10 cellular contexts compared by ENCODE assay signal in the genomic region with DNA sequence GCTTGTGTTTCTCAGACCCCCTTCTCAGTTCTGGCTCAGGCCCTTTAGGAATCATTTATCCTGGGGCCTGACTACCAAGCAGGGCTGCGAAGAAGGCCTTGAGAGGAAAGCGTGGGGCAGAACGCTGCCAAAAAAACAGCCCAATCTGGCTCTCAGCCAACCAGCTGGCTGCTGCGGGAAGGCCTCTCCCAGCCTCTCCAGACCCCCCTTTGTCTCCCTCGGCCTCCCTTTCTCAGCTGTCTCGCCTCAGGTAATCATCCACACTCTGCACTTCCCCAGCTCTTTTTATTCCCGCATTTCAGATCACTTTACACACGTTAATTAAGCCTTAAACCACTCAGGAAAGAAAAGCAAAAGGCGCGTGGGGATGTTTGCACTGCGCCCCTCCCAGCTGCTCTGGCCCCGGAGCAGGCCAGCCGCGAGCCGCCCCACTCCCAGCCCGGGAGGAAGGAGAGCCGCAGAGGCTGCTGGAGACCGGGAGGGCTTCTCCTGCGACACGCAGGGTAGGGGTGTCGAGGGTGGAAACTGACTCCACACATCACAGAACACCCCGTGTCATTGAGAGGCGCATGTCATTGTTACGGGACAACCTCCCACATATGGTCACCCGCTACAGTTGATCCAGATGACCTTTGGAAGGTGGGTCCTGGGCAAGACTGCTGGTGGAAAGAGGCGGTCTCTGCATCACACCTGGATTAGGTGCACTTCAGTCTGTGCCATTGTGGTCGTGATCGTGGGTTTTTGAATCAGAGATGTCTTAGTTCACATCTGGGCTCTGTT.
DNase-seq lines count a peak whose midpoint lies in the region; ATAC-seq and TF ChIP-seq lines count a peak whose summit lies in the region.
"Had no signal": no experiment of that assay in that cellular context is flagged by ENCODE, and none has a peak within 500 bp of the region (broad histone marks: within the 10 kb centered on the region; RNA-seq: fewer than 3 reads in every experiment).

No MANE protein-coding gene starts in this region.

- no peak overlapping the region for H3K14ac ChIP-seq in IMR-90 (replicated peaks; ENCODE audit: low read depth, low read length)

- H4K91ac ChIP-seq in IMR-90 (ENCODE audit: insufficient read depth, low read depth, low read length) = 0 out of 2 replicates have a peak overlapping the region, but pooled peaks have one; percentile 2

- H4K5ac ChIP-seq in IMR-90 (ENCODE audit: low read depth, low read length) = no peak overlapping the region

- no peaks in the 10 kb centered on the region for H3K36me3 ChIP-seq in IMR-90 (ENCODE audit: control insufficient read depth, insufficient read depth, low read length)
- no peaks in the 10 kb centered on the region for H3K36me3 ChIP-seq in left lung
- no peaks in the 10 kb centered on the region for H3K36me3 ChIP-seq in PC-3 (ENCODE audit: low read depth, low read length)
- H3K36me3 ChIP-seq: prostate gland had no signal

- H3K79me2 ChIP-seq in PC-3 (ENCODE audit: low read length) = no peaks in the 10 kb centered on the region

- H3K56ac ChIP-seq in IMR-90 (ENCODE audit: extremely low read depth, insufficient read depth, low read length) = no peak overlapping the region

- H3K4me1 ChIP-seq in IMR-90 (ENCODE audit: control insufficient read depth, insufficient read depth, low read length) (peaks cover 11% of the 10 kb centered on the region), left lung (peaks cover 5 to 6% of the 10 kb centered on the region in 2 donors), PC-3 (ENCODE audit: insufficient read depth, low read length) (no peaks in the 10 kb centered on the region)
- H3K4me1 ChIP-seq: prostate gland had no signal

- 28% methylated on average over 4 of the region's 28 CpGs; no CpG with 5 or more reads in 1 of the 2 experiments for WGBS in IMR-90 (ENCODE audit: extremely low coverage in 2 of 2, insufficient read length in 1 of 2), 2 experiments

- H3K18ac ChIP-seq in IMR-90 (ENCODE audit: low read depth, low read length) = no peak overlapping the region; the same call in 1 of the 2 replicates

- H2AFZ ChIP-seq in IMR-90 (replicated peaks; ENCODE audit: low read length, poor library complexity) = no peak overlapping the region
- H2AFZ ChIP-seq in PC-3 (ENCODE audit: low read length) = no peak overlapping the region

- H3K4me1 Mint-ChIP-seq in activated T-helper 17 cell treated with anti-CD3 and anti-CD28 coated beads, Interleukin-2, amount 50 U/mL, for 72 hours = peaks cover 43% of the 10 kb centered on the region

- no peak overlapping the region; the same call in 1 of the 3 replicates for H2BK15ac ChIP-seq in IMR-90 (ENCODE audit: low read depth, low read length)

- TF ChIP-seq CTCF in IMR-90 (conservative IDR thresholded peaks at IDR 0.05; ENCODE audit: low read depth, low read length) = no peak
- TF ChIP-seq CTCF in left lung (IDR thresholded peaks at IDR 0.05) = no peak
- no peak for TF ChIP-seq CTCF in PC-3 (conservative IDR thresholded peaks at IDR 0.05; ENCODE audit: low read depth, low read length)

- H3F3A ChIP-seq in PC-3 (ENCODE audit: low read length, unreplicated experiment) = no peaks in the 10 kb centered on the region

- in situ Hi-C loops in IMR-90 (cut with MboI; ENCODE audit: low sequenced_read_pairs) = no loop called here

- TF ChIP-seq POLR2A in IMR-90 (IDR thresholded peaks at IDR 0.05; ENCODE audit: low read depth, low read length) = no peak

- no peak overlapping the region for H2BK20ac ChIP-seq in IMR-90 (ENCODE audit: low read depth, low read length)

- no peak overlapping the region for H4K8ac ChIP-seq in IMR-90 (ENCODE audit: low read depth in 2 of 2, low read length in 2 of 2)

- peak overlapping the region; percentile 5; the same call in 1 of the 2 replicates for H3K4ac ChIP-seq in IMR-90 (ENCODE audit: low read depth, low read length)

- POLR2A ChIA-PET in IMR-90 (lab: Charles Lee; ENCODE audit: unreplicated experiment) (interaction anchor here (0.5 kb wide), 1 partner anchor 232 kb away, joined by 5 read pairs; no protein-coding TSS in a partner anchor), PC-3 (lab: Charles Lee; ENCODE audit: unreplicated experiment) (no interaction called here)

- intact Hi-C loops in IMR-90 (cut with micrococcal nuclease) (no loop called here), left lung (cut with DNase I) (no loop called here), PC-3 (cut with micrococcal nuclease) (no loop called here)

- ATAC-seq in IMR-90 (ENCODE audit: low read depth) (no peak; the same call in 1 of the 2 replicates), left lung (peak; percentile 37), PC-3 (no peak)
- no peak for ATAC-seq in activated T-helper 17 cell treated with anti-CD3 and anti-CD28 coated beads, Interleukin-2, amount 50 U/mL, for 72 hours (replicated peaks)

- DNase-seq in Ammon's horn (ENCODE audit: low spot score) (peak; percentile 45), IMR-90 (no peak), left lung (no peak), NK-92 (lab: John Stamatoyannopoulos, UW; ENCODE audit: unreplicated experiment) (no peak), PC-3 (no peak), DMS114 treated with DMSO at 0.1 percent for 48 hours (lab: John Stamatoyannopoulos, UW; ENCODE audit: unreplicated experiment) (no peak)
- no peak for DNase-seq in stimulated activated CD4-positive, alpha-beta T cell treated with anti-CD3 and anti-CD28 coated beads, Interleukin-2, amount 100 ng/mL, for 24 hours
- DNase-seq: cerebellar nuclear complex had no signal

- H3K27ac Mint-ChIP-seq in activated T-helper 17 cell treated with anti-CD3 and anti-CD28 coated beads, Interleukin-2, amount 50 U/mL, for 72 hours = peak overlapping the region; percentile 92

- no peaks in the 10 kb centered on the region for H3K36me3 Mint-ChIP-seq in activated T-helper 17 cell treated with anti-CD3 and anti-CD28 coated beads, Interleukin-2, amount 50 U/mL, for 72 hours (ENCODE audit: low read depth)

- CTCF ChIA-PET in IMR-90 (lab: Yijun Ruan, JAX) (interaction anchor here (0.5 kb wide), 1 partner anchor 449 kb away, joined by 3 read pairs; no protein-coding TSS in a partner anchor), PC-3 (lab: Charles Lee) (no interaction called here)

- no peak overlapping the region for H2BK5ac ChIP-seq in IMR-90 (ENCODE audit: low read depth, low read length, poor library complexity, severe bottlenecking)

- H3K27me3 ChIP-seq in IMR-90 (ENCODE audit: control insufficient read depth, insufficient read depth, low read length) (no peaks in the 10 kb centered on the region; the same call in 1 of the 2 replicates), left lung (no peaks in the 10 kb centered on the region), PC-3 (ENCODE audit: low read length) (no peaks in the 10 kb centered on the region)

- no peaks in the 10 kb centered on the region for H3K27me3 Mint-ChIP-seq in activated T-helper 17 cell treated with anti-CD3 and anti-CD28 coated beads, Interleukin-2, amount 50 U/mL, for 72 hours

- no peak overlapping the region for H3K4me3 ChIP-seq in IMR-90 (ENCODE audit: insufficient read depth, low read depth, low read length)
- no peak overlapping the region for H3K4me3 ChIP-seq in left lung
- no peak overlapping the region for H3K4me3 ChIP-seq in PC-3 (ENCODE audit: low read length)
- H3K4me3 ChIP-seq: prostate gland had no signal

- H3K4me2 ChIP-seq in IMR-90 (ENCODE audit: low read depth, low read length) = no peak overlapping the region
- H3K4me2 ChIP-seq in PC-3 (ENCODE audit: low read length) = no peak overlapping the region

- H3K9me3 ChIP-seq in IMR-90 (ENCODE audit: control insufficient read depth, insufficient read depth, low read length) = no peaks in the 10 kb centered on the region
- no peaks in the 10 kb centered on the region for H3K9me3 ChIP-seq in left lung
- no peaks in the 10 kb centered on the region for H3K9me3 ChIP-seq in PC-3 (ENCODE audit: low read length)
- H3K9me3 ChIP-seq: prostate gland had no signal

- peaks cover 6% of the 10 kb centered on the region for H3K9me1 ChIP-seq in IMR-90 (ENCODE audit: insufficient read depth, low read length)

- H2AK9ac ChIP-seq in IMR-90 (replicated peaks; ENCODE audit: low read depth, low read length, poor library complexity) = no peak overlapping the region

- peak overlapping the region; percentile 44 for H2BK120ac ChIP-seq in IMR-90 (ENCODE audit: low read depth, low read length)

- H3K4me3 Mint-ChIP-seq in activated T-helper 17 cell treated with anti-CD3 and anti-CD28 coated beads, Interleukin-2, amount 50 U/mL, for 72 hours = peak overlapping the region; percentile 62

- no peaks in the 10 kb centered on the region for H3K9me2 ChIP-seq in PC-3 (replicated peaks; ENCODE audit: low read length)

- no TSS peak for BruUV-seq in IMR-90 (replicated peaks; lab: Mats Ljungman, UMichigan)
- BruUV-seq in PC-3 (replicated peaks; lab: Mats Ljungman, UMichigan) = no TSS peak

- peak overlapping the region; percentile 68; the same call in 1 of the 2 replicates for H2AK5ac ChIP-seq in IMR-90 (ENCODE audit: low read depth, low read length)

- H3K79me1 ChIP-seq in IMR-90 (ENCODE audit: low read depth in 1 of 2, low read length in 2 of 2) = no peaks in the 10 kb centered on the region; a peak in 1 of 4 replicates

- dilution Hi-C loops in IMR-90 (cut with HindIII; ENCODE audit: low sequenced_read_pairs, unreplicated experiment) = no loop called here

- no peaks in the 10 kb centered on the region for H3K9me3 Mint-ChIP-seq in activated T-helper 17 cell treated with anti-CD3 and anti-CD28 coated beads, Interleukin-2, amount 50 U/mL, for 72 hours

- H3K23ac ChIP-seq in IMR-90 (ENCODE audit: low read depth, low read length) = no peak overlapping the region; the same call in 1 of the 2 replicates

- no peak for TF ChIP-seq RAD21 in IMR-90 (IDR thresholded peaks at IDR 0.05; ENCODE audit: low read length)

- H4K20me1 ChIP-seq in IMR-90 (ENCODE audit: insufficient read depth, low read length) = no peaks in the 10 kb centered on the region
- no peaks in the 10 kb centered on the region for H4K20me1 ChIP-seq in PC-3 (ENCODE audit: low read length)

- no peak overlapping the region for H3K27ac ChIP-seq in IMR-90 (ENCODE audit: insufficient read depth, low read length)
- H3K27ac ChIP-seq in left lung = no peak overlapping the region
- no peak overlapping the region for H3K27ac ChIP-seq in PC-3 (ENCODE audit: low read length)
- H3K27ac ChIP-seq: prostate gland had no signal

- no peak overlapping the region for H3K9ac ChIP-seq in IMR-90 (ENCODE audit: low read depth, low read length)
- no peak overlapping the region for H3K9ac ChIP-seq in PC-3 (ENCODE audit: low read length)

TF ChIP-seq in IMR-90, 13 proteins besides CTCF, POLR2A, EP300 and RAD21:
- TF ChIP-seq CEBPB (IDR thresholded peaks at IDR 0.05; ENCODE audit: low read depth, low read length) (no peak), MAFK (IDR thresholded peaks at IDR 0.05; ENCODE audit: low read depth, low read length) (no peak), BHLHE40 (IDR thresholded peaks at IDR 0.05; ENCODE audit: low read depth, low read length) (no peak), FOS (IDR thresholded peaks at IDR 0.05; ENCODE audit: low read depth, low read length) (no peak), CHD1 (IDR thresholded peaks at IDR 0.05; ENCODE audit: low read depth, low read length) (no peak)
TF ChIP-seq in IMR-90: peak in this region for 0.
